1 cellular context compared by ENCODE assay signal in genomic region chr17:50453901-50454300, GRCh38.
TF ChIP-seq lines count a peak whose summit lies in the region.

No MANE protein-coding gene starts in this region.

TF ChIP-seq in WTC11, 78 proteins besides CTCF, POLR2A, EP300 and RAD21 (continued from another document):
- TF ChIP-seq MAX (CRISPR knock-in tag; IDR thresholded peaks at IDR 0.05) (no peak), GABPB1 (CRISPR knock-in tag; IDR thresholded peaks at IDR 0.05) (no peak), ZBTB21 (CRISPR knock-in tag; IDR thresholded peaks at IDR 0.05; ENCODE audit: borderline replicate concordance) (no peak)
